ENCODE assay signal across 15 cellular contexts in genomic region chr12:106141452-106141851, GRCh38. TPM values are rescaled to one million over a fixed set of nuclear protein-coding genes. Genes with fewer than 3 reads are reported as not detected.
A peak's percentile ranks its signal among the peaks of the same experiment; 100 is the strongest.
DNase-seq lines count a peak whose midpoint lies in the region; ATAC-seq and TF ChIP-seq lines count a peak whose summit lies in the region.
"Had no signal": no experiment of that assay in that cellular context is flagged by ENCODE, and none has a peak within 500 bp of the region (broad histone marks: within the 10 kb centered on the region; RNA-seq: fewer than 3 reads in every experiment).

No MANE protein-coding gene starts in this region.

- no peak for TF ChIP-seq CTCF in coronary artery (IDR thresholded peaks at IDR 0.05)
- TF ChIP-seq CTCF in thoracic aorta (IDR thresholded peaks at IDR 0.05) = no peak
- no peak for TF ChIP-seq CTCF in GM10266 (IDR thresholded peaks at IDR 0.05; ENCODE audit: control insufficient read depth, insufficient read depth, low read depth, missing control alignments)

- peaks cover 55% of the 10 kb centered on the region for H3K4me1 ChIP-seq in HUES6 (ENCODE audit: control insufficient read depth, insufficient read depth, low read length)
- H3K4me1 ChIP-seq in mesendoderm (ENCODE audit: control insufficient read depth, low read depth, low read length) = peaks cover 22% of the 10 kb centered on the region
- H3K4me1 ChIP-seq in thoracic aorta (ENCODE audit: control insufficient read depth in 1 of 2, low read depth in 2 of 2) = peaks cover 29 to 72% of the 10 kb centered on the region in 2 donors
- H3K4me1 ChIP-seq: SJCRH30 had no signal

- H3K79me2 ChIP-seq in mesendoderm (ENCODE audit: control insufficient read depth, insufficient read depth, low read length) = peaks cover 38% of the 10 kb centered on the region

- no peak overlapping the region for H2BK120ac ChIP-seq in mesendoderm (ENCODE audit: low read depth, low read length)

- peak overlapping the region; percentile 70 for H3K56ac ChIP-seq in mesendoderm (ENCODE audit: low read length)

- H3K18ac ChIP-seq in mesendoderm (ENCODE audit: low read length) = peak overlapping the region; percentile 52

- no CpG with 5 or more reads among the region's 3 CpGs for WGBS in mesendoderm (ENCODE audit: extremely low coverage, insufficient coverage, low lambda C conversion rate)

- no peak overlapping the region for H4K5ac ChIP-seq in mesendoderm (ENCODE audit: low read length)

- ATAC-seq in thoracic aorta (ENCODE audit: insufficient number of reproducible peaks, low FRiP score, low read depth) (no peak), GM18868 (IDR thresholded peaks at IDR 0.05; ENCODE audit: unreplicated experiment) (no peak)
- ATAC-seq: activated CD8-positive, alpha-beta T cell treated with anti-CD3 and anti-CD28 coated beads for 36 hours had no signal

- H3K4me2 ChIP-seq in mesendoderm (ENCODE audit: low read length) = no peak overlapping the region

- H3K9me3 ChIP-seq in HUES6 (ENCODE audit: control insufficient read depth, insufficient read depth, low read depth, low read length) (no peaks in the 10 kb centered on the region), thoracic aorta (no peaks in the 10 kb centered on the region)
- H3K9me3 ChIP-seq: SJCRH30, suprapubic skin had no signal

- peak overlapping the region; percentile 86; the same call in 1 of the 2 replicates for H3K4me3 ChIP-seq in HUES6 (ENCODE audit: low read depth, low read length)
- H3K4me3 ChIP-seq in coronary artery = peak overlapping the region; percentile 77
- no peak overlapping the region for H3K4me3 ChIP-seq in mesendoderm (ENCODE audit: low read length)
- H3K4me3 ChIP-seq in thoracic aorta = peak overlapping the region; percentile 75
- H3K4me3 ChIP-seq: SJCRH30 had no signal

- H2BK15ac ChIP-seq in mesendoderm (replicated peaks; ENCODE audit: low read depth) = no peak overlapping the region

- H3K27ac ChIP-seq in HUES6 (ENCODE audit: low read depth, low read length) (peak overlapping the region; percentile 16; the same call in 1 of the 2 replicates), coronary artery (peak overlapping the region in 1 of 2 donors; percentile 97), mesendoderm (ENCODE audit: low read depth, low read length) (no peak overlapping the region), thoracic aorta (peak overlapping the region; percentile 96 to 97)
- H3K27ac ChIP-seq: SJCRH30, suprapubic skin had no signal

- no peak overlapping the region for H4K8ac ChIP-seq in mesendoderm (ENCODE audit: low read depth, low read length)

- H3K9ac ChIP-seq in HUES6 (ENCODE audit: low read length) (peak overlapping the region; percentile 40), mesendoderm (ENCODE audit: low read length) (peak overlapping the region; percentile 28)

- H3K27me3 ChIP-seq in HUES6 (ENCODE audit: control insufficient read depth, insufficient read depth, low read length) (peaks cover 6% of the 10 kb centered on the region; the same call in 1 of the 2 replicates), mesendoderm (ENCODE audit: insufficient read depth, low read length, poor library complexity) (no peaks in the 10 kb centered on the region), thoracic aorta (replicated peaks; ENCODE audit: insufficient read depth) (no peaks in the 10 kb centered on the region)
- H3K27me3 ChIP-seq: SJCRH30 had no signal

- H2BK5ac ChIP-seq in mesendoderm (ENCODE audit: low read length) = peak overlapping the region; percentile 45

- H3K23ac ChIP-seq in mesendoderm (ENCODE audit: low read length) = no peak overlapping the region

- H2AK5ac ChIP-seq in mesendoderm (ENCODE audit: low read length) = no peak overlapping the region

- peaks cover 10% of the 10 kb centered on the region for H3K79me1 ChIP-seq in mesendoderm (ENCODE audit: low read length)

- peak overlapping the region; percentile 43 for H3K4ac ChIP-seq in mesendoderm (ENCODE audit: low read depth, low read length)

- H3K36me3 ChIP-seq in HUES6 (ENCODE audit: control insufficient read depth, insufficient read depth, low read length) = no peaks in the 10 kb centered on the region
- no peaks in the 10 kb centered on the region for H3K36me3 ChIP-seq in mesendoderm (ENCODE audit: control insufficient read depth, insufficient read depth, low read length)
- no peaks in the 10 kb centered on the region for H3K36me3 ChIP-seq in thoracic aorta
- H3K36me3 ChIP-seq: SJCRH30, suprapubic skin had no signal

- DNase-seq in coronary artery (ENCODE audit: low spot score) = peak; percentile 7
- no peak for DNase-seq in mesendoderm
- DNase-seq in thoracic aorta (ENCODE audit: low spot score) = no peak
- no peak for DNase-seq in D341Med (ENCODE audit: low spot score)
- no peak for DNase-seq in GM10266 (ENCODE audit: extremely low spot score)
- DNase-seq: activated CD8-positive, alpha-beta T cell treated with anti-CD3 and anti-CD28 coated beads for 36 hours; amygdala; CD4-positive, alpha-beta memory T cell; EL; IMR-90; occipital lobe; SJCRH30 had no signal

RNA-seq across cellular contexts. Expression of gene NUAK1, which starts 2.7 kb away (rescaled TPM):
- polyA plus RNA-seq in mesendoderm (2013, experiment 1 of 2) = 22.4 TPM
- 22.1 TPM for polyA plus RNA-seq in mesendoderm (2013, experiment 2 of 2)
- 10 to 100 TPM; 20.0 to 31.4 TPM for total RNA-seq in thoracic aorta
- total RNA-seq: activated CD8-positive, alpha-beta T cell treated with anti-CD3 and anti-CD28 coated beads for 36 hours; CD4-positive, alpha-beta memory T cell had no signal
- polyA plus RNA-seq: CD4-positive, alpha-beta memory T cell had no signal
